Comparison of ENCODE assay signal across 8 cellular contexts in genomic region chr2:121069434-121069969, GRCh38.
"Had no signal": no experiment of that assay in that cellular context is flagged by ENCODE, and none has a peak within 500 bp of the region (broad histone marks: within the 10 kb centered on the region; RNA-seq: fewer than 3 reads in every experiment).

No MANE protein-coding gene starts in this region.

- DNase-seq: H9, HCEC 1CT, IMR-90, KBM-7 had no signal

- H3K4me3 ChIP-seq: GM23338 had no signal

- H3K27ac ChIP-seq: HL-60 had no signal

- H3K4me2 ChIP-seq: GM23338 had no signal

- ATAC-seq: GM23338 had no signal

- FAIRE-seq: H1, H54 had no signal

- H2AFZ ChIP-seq: GM23338 had no signal
